5 cellular contexts compared by ENCODE assay signal in genomic region chr4:112425823-112426222, GRCh38.
"Had no signal": no experiment of that assay in that cellular context is flagged by ENCODE, and none has a peak within 500 bp of the region (broad histone marks: within the 10 kb centered on the region; RNA-seq: fewer than 3 reads in every experiment).

No MANE protein-coding gene starts in this region.

- H3K4me2 ChIP-seq: GM23338 had no signal

- ATAC-seq: K562 had no signal

- H3K4me3 Mint-ChIP-seq: GM23338, H9 had no signal

- H3K4me3 ChIP-seq: GM23338, K562 had no signal

- H3K9me3 Mint-ChIP-seq: GM23338, H9 had no signal

- H3K27ac Mint-ChIP-seq: GM23338, H9 had no signal

- DNase-seq: H9, HCEC 1CT, IMR-90 had no signal
